Comparison of ENCODE assay signal across 3 cellular contexts in the genomic region with DNA sequence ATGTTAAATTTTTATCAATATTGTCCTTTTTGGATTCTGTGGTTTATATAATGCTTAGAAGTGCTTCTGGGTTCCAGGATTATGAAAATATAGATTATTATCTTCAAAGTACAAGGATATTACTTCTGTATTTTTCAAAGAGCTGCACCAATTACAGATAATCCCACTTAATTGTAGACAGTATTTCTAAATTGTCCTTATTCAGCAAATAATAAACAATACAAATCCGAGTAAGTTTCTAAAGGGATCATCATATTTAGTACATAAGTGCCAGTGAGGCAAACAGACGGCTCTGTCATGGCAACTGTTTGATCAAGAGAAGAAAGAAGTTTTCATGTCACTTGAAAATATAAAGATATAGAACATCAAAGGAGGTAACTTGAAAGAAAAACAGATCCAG.
TF ChIP-seq lines count a peak whose summit lies in the region.

No MANE protein-coding gene starts in this region.

TF ChIP-seq in HepG2, 621 proteins besides CTCF, POLR2A, EP300 and RAD21:
- TF ChIP-seq ZNF552 (CRISPR knock-in tag; IDR thresholded peaks at IDR 0.05; ENCODE audit: borderline replicate concordance): no peak
- TF ChIP-seq MAFF (IDR thresholded peaks at IDR 0.05; ENCODE audit: low read depth, low read length): peak; percentile 77
- TF ChIP-seq MAFK (conservative IDR thresholded peaks at IDR 0.05 in 1 of 2, IDR thresholded peaks at IDR 0.05 in 1 of 2; ENCODE audit: low read length in 2 of 2): peak; percentile 62 to 80
TF ChIP-seq in HepG2: peak in this region for 2.

TF ChIP-seq in K562, 482 proteins besides CTCF, POLR2A, EP300 and RAD21:
- TF ChIP-seq MAFK (IDR thresholded peaks at IDR 0.05; ENCODE audit: low read length): peak; percentile 44; the same call in 1 of the 2 replicates
- peak; percentile 52 for TF ChIP-seq MAFG (tag; conservative IDR thresholded peaks at IDR 0.05)
- peak; percentile 38; the same call in 1 of the 2 replicates for TF ChIP-seq MAFF (IDR thresholded peaks at IDR 0.05; ENCODE audit: low read length)
- TF ChIP-seq ZNF274 (IDR thresholded peaks at IDR 0.05; ENCODE audit: borderline replicate concordance, low read depth, low read length): no peak
- no peak for TF ChIP-seq SMARCB1 (IDR thresholded peaks at IDR 0.05; ENCODE audit: insufficient read length, low read depth)
- no peak for TF ChIP-seq SAP30 (IDR thresholded peaks at IDR 0.05; ENCODE audit: borderline replicate concordance, insufficient read depth, low read depth, low read length, poor library complexity, severe bottlenecking)
- peak; percentile 75 for TF ChIP-seq C11orf30 (IDR thresholded peaks at IDR 0.05; ENCODE audit: low read depth)
- TF ChIP-seq ZNF316 (IDR thresholded peaks at IDR 0.05): peak; percentile 85

TF ChIP-seq in GM23338, 12 proteins besides CTCF, POLR2A, EP300 and RAD21:
- TF ChIP-seq EZH2phosphoT487 (IDR thresholded peaks at IDR 0.05; ENCODE audit: unreplicated experiment): no peak
- TF ChIP-seq NANOG (IDR thresholded peaks at IDR 0.05; ENCODE audit: borderline replicate concordance): no peak
- TF ChIP-seq, protein P1, sequence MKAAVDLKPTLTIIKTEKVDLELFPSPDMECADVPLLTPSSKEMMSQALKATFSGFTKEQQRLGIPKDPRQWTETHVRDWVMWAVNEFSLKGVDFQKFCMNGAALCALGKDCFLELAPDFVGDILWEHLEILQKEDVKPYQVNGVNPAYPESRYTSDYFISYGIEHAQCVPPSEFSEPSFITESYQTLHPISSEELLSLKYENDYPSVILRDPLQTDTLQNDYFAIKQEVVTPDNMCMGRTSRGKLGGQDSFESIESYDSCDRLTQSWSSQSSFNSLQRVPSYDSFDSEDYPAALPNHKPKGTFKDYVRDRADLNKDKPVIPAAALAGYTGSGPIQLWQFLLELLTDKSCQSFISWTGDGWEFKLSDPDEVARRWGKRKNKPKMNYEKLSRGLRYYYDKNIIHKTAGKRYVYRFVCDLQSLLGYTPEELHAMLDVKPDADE (IDR thresholded peaks at IDR 0.05): no peak
